In genomic region chr7:159056722-159057121, GRCh38 we compare ENCODE assay signal across 22 cellular contexts.
"Had no signal": no experiment of that assay in that cellular context is flagged by ENCODE, and none has a peak within 500 bp of the region (broad histone marks: within the 10 kb centered on the region; RNA-seq: fewer than 3 reads in every experiment).

No MANE protein-coding gene starts in this region.

- H3K27me3 ChIP-seq: foreskin keratinocyte, hepatocyte had no signal

- H3K27ac ChIP-seq: dorsolateral prefrontal cortex, foreskin keratinocyte, hepatocyte, skin epidermis, stomach had no signal

- H3K4me1 Mint-ChIP-seq: activated T-helper 17 cell treated with anti-CD3 and anti-CD28 coated beads, Interleukin-2, amount 50 U/mL, for 72 hours; brain; nephron progenitor cell had no signal

- H3K4me3 Mint-ChIP-seq: activated CD4-positive, alpha-beta memory T cell treated with anti-CD3 and anti-CD28 coated beads, Interleukin-2, amount 10 ng/mL, durations not matched to agents 7 days and 5 days; activated T-helper 17 cell treated with anti-CD3 and anti-CD28 coated beads, Interleukin-2, amount 50 U/mL, for 72 hours; brain; mesothelial cell of epicardium; nephron progenitor cell; type B pancreatic cell had no signal

- DNase-seq: activated CD4-positive, alpha-beta memory T cell treated with anti-CD3 and anti-CD28 coated beads, Interleukin-2, amount 10 ng/mL, durations not matched to agents 7 days and 5 days; activated CD4-positive, alpha-beta T cell treated with anti-CD3 and anti-CD28 coated beads for 48 hours; activated CD4-positive, CD25-positive, alpha-beta regulatory T cell; activated naive CD4-positive, alpha-beta T cell treated with Interleukin-2 at 50 U/mL for 16 hours; activated T-cell treated with anti-CD3 and anti-CD28 coated beads, Interleukin-2, amount 50 U/mL, for 1 hour; anterior cingulate cortex; caudate nucleus; dorsolateral prefrontal cortex; foreskin keratinocyte; left cardiac atrium; nephron progenitor cell; nucleus accumbens; posterior cingulate gyrus; stimulated activated CD4-positive, alpha-beta T cell treated with anti-CD3 and anti-CD28 coated beads, Interleukin-2, amount 100 ng/mL, for 48 hours; stomach had no signal

- H3K4me3 ChIP-seq: dorsolateral prefrontal cortex, hepatocyte, lung, skin epidermis, stomach had no signal

- H3K27me3 Mint-ChIP-seq: activated T-helper 17 cell treated with anti-CD3 and anti-CD28 coated beads, Interleukin-2, amount 50 U/mL, for 72 hours; type B pancreatic cell had no signal

- ATAC-seq: activated T-helper 17 cell treated with anti-CD3 and anti-CD28 coated beads, Interleukin-2, amount 50 U/mL, for 72 hours; foreskin keratinocyte; left cardiac atrium had no signal

- H3K36me3 Mint-ChIP-seq: brain, mesothelial cell of epicardium, type B pancreatic cell had no signal

- H3K27ac Mint-ChIP-seq: activated CD4-positive, alpha-beta memory T cell treated with anti-CD3 and anti-CD28 coated beads, Interleukin-2, amount 10 ng/mL, durations not matched to agents 7 days and 5 days; activated T-helper 17 cell treated with anti-CD3 and anti-CD28 coated beads, Interleukin-2, amount 50 U/mL, for 72 hours; brain; mesothelial cell of epicardium; nephron progenitor cell; type B pancreatic cell had no signal

- H3K9me3 Mint-ChIP-seq: activated CD4-positive, alpha-beta memory T cell treated with anti-CD3 and anti-CD28 coated beads, Interleukin-2, amount 10 ng/mL, durations not matched to agents 7 days and 5 days had no signal
